ENCODE assay signal across 20 cellular contexts in genomic region chr18:13796515-13796914, GRCh38. TPM values are rescaled to one million over a fixed set of nuclear protein-coding genes. Genes with fewer than 3 reads are reported as not detected.
"Had no signal": no experiment of that assay in that cellular context is flagged by ENCODE, and none has a peak within 500 bp of the region (broad histone marks: within the 10 kb centered on the region; RNA-seq: fewer than 3 reads in every experiment).

No MANE protein-coding gene starts in this region.

- H3K27ac Mint-ChIP-seq: naive thymus-derived CD4-positive, alpha-beta T cell had no signal

- H3K36me3 ChIP-seq: gastrocnemius medialis, heart left ventricle, pancreas, transverse colon had no signal

- H3K27me3 ChIP-seq: pancreas had no signal

- H3K9me3 ChIP-seq: gastrocnemius medialis, heart left ventricle, pancreas, transverse colon had no signal

- H3K4me3 ChIP-seq: gastrocnemius medialis, heart left ventricle, lung, pancreas, transverse colon had no signal

- DNase-seq: activated CD4-positive, alpha-beta T cell treated with anti-CD3 and anti-CD28 coated beads, Interleukin-2, amount 50 U/mL, for 1 hour; activated CD8-positive, alpha-beta memory T cell treated with anti-CD3 and anti-CD28 coated beads for 24 hours; activated naive CD4-positive, alpha-beta T cell; anterior cingulate cortex; erythroblast; gastrocnemius medialis; heart left ventricle; left colon; naive thymus-derived CD4-positive, alpha-beta T cell; pancreas; stimulated activated CD4-positive, alpha-beta T cell treated with anti-CD3 and anti-CD28 coated beads, Interleukin-15, amount 100 ng/mL, for 24 hours; stimulated activated CD4-positive, alpha-beta T cell treated with anti-CD3 and anti-CD28 coated beads, Interleukin-4, amount 100 ng/mL, for 1 hour; stimulated activated naive CD4-positive, alpha-beta T cell treated with Interleukin-2 at 50 U/mL for 16 hours; substantia nigra; transverse colon had no signal

- H3K4me1 ChIP-seq: gastrocnemius medialis, pancreas had no signal

- H3K27ac ChIP-seq: gastrocnemius medialis, heart left ventricle, pancreas, transverse colon had no signal

- ATAC-seq: activated CD4-positive, CD25-positive, alpha-beta regulatory T cell treated with anti-CD3 and anti-CD28 coated beads, Interleukin-2, amount 50 U/mL, for 24 hours; gastrocnemius medialis; heart left ventricle; left colon; naive thymus-derived CD4-positive, alpha-beta T cell; pancreas had no signal

- H3K4me3 Mint-ChIP-seq: naive thymus-derived CD4-positive, alpha-beta T cell had no signal

RNA-seq across cellular contexts. Expression of gene MC5R, which starts 27.4 kb away (rescaled TPM):
- total RNA-seq: bronchial epithelial cell; dermis microvascular lymphatic vessel endothelial cell; gastrocnemius medialis; heart left ventricle; left colon; lung; mononuclear cell; naive thymus-derived CD4-positive, alpha-beta T cell; pancreas; transverse colon had no signal
